11 cellular contexts compared by ENCODE assay signal in the genomic region with DNA sequence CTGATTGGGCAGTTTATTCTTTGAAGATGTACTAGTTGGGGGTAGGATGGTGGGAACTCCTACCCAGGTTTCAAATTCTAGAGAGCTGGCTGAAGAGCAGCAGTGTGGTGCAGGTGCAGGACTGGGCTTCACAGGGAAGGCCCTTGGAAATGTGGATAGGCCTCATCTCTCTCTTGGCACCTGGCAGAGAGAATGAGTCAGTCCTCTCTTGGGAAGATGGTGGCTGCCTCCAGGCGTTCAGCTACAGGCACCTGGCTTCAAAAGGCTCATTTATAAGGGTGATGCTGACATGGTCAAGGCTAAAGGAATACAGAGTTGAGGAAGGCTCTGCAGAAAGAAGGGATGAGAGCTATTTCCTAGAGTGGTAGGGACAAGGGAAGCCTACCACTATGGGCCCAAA.
"Had no signal": no experiment of that assay in that cellular context is flagged by ENCODE, and none has a peak within 500 bp of the region (broad histone marks: within the 10 kb centered on the region; RNA-seq: fewer than 3 reads in every experiment).

No MANE protein-coding gene starts in this region.

- H3K27me3 Mint-ChIP-seq: stimulated activated naive CD8-positive, alpha-beta T cell treated with anti-CD3 and anti-CD28 coated beads, Interleukin-15, amount 100 ng/mL, for 72 hours had no signal

- H3K36me3 Mint-ChIP-seq: stimulated activated naive B cell treated with anti-CD40 and anti-IgM and Interleukin-4, amounts not matched to agents 10 μg/mL and 1 μg/mL and 100 μg/mL, for 72 hours had no signal

- DNase-seq: effector memory CD4-positive, alpha-beta T cell; glutamatergic neuron; left colon; mucosa of descending colon; naive thymus-derived CD8-positive, alpha-beta T cell; sigmoid colon; stimulated activated CD4-positive, alpha-beta T cell treated with anti-CD3 and anti-CD28 coated beads, Interleukin-2, amount 100 ng/mL, for 24 hours; stimulated activated CD4-positive, alpha-beta T cell treated with anti-CD3 and anti-CD28 coated beads, Interleukin-4, amount 100 ng/mL, for 4 hours; stimulated activated naive B cell treated with anti-CD40 and anti-IgM and Interleukin-4, amounts not matched to agents 10 μg/mL and 1 μg/mL and 100 μg/mL, for 72 hours; stimulated activated naive CD8-positive, alpha-beta T cell treated with anti-CD3 and anti-CD28 coated beads, Interleukin-15, amount 100 ng/mL, for 72 hours; testis had no signal

- H3K27ac Mint-ChIP-seq: stimulated activated naive B cell treated with anti-CD40 and anti-IgM and Interleukin-4, amounts not matched to agents 10 μg/mL and 1 μg/mL and 100 μg/mL, for 72 hours had no signal

- H3K4me1 Mint-ChIP-seq: naive thymus-derived CD8-positive, alpha-beta T cell; stimulated activated naive B cell treated with anti-CD40 and anti-IgM and Interleukin-4, amounts not matched to agents 10 μg/mL and 1 μg/mL and 100 μg/mL, for 72 hours; stimulated activated naive CD8-positive, alpha-beta T cell treated with anti-CD3 and anti-CD28 coated beads, Interleukin-15, amount 100 ng/mL, for 72 hours had no signal

- H3K4me3 Mint-ChIP-seq: naive thymus-derived CD8-positive, alpha-beta T cell; stimulated activated naive B cell treated with anti-CD40 and anti-IgM and Interleukin-4, amounts not matched to agents 10 μg/mL and 1 μg/mL and 100 μg/mL, for 72 hours; stimulated activated naive CD8-positive, alpha-beta T cell treated with anti-CD3 and anti-CD28 coated beads, Interleukin-15, amount 100 ng/mL, for 72 hours had no signal
